ENCODE assay signal across 24 cellular contexts in genomic region chr1:228930479-228930957, GRCh38.
A peak's percentile ranks its signal among the peaks of the same experiment; 100 is the strongest.
DNase-seq lines count a peak whose midpoint lies in the region; ATAC-seq, FAIRE-seq and TF ChIP-seq lines count a peak whose summit lies in the region.
"Had no signal": no experiment of that assay in that cellular context is flagged by ENCODE, and none has a peak within 500 bp of the region (broad histone marks: within the 10 kb centered on the region; RNA-seq: fewer than 3 reads in every experiment).

No MANE protein-coding gene starts in this region.

- H3K36me3 ChIP-seq in mammary epithelial cell (ENCODE audit: insufficient read depth, low read length) (no peaks in the 10 kb centered on the region), bronchial epithelial cell (ENCODE audit: control insufficient read depth, insufficient read depth, low read length) (no peaks in the 10 kb centered on the region), lower lobe of right lung (no peaks in the 10 kb centered on the region), upper lobe of right lung (no peaks in the 10 kb centered on the region), H7 (replicated peaks; ENCODE audit: control insufficient read depth, insufficient read depth, low read length) (no peaks in the 10 kb centered on the region)
- H3K36me3 ChIP-seq: ascending aorta, Peyer's patch, suprapubic skin had no signal

- H4K20me1 ChIP-seq in mammary epithelial cell (ENCODE audit: insufficient read depth, low read length): no peaks in the 10 kb centered on the region

- 22% methylated on average over 7 of the region's 10 CpGs for WGBS in mammary epithelial cell (ENCODE audit: low coverage, missing lambda C conversion rate)

- H3K27ac ChIP-seq in mammary epithelial cell (ENCODE audit: insufficient read depth, low read depth, low read length) (no peak overlapping the region), lower lobe of right lung (no peak overlapping the region), upper lobe of right lung (peak overlapping the region; percentile 2)
- H3K27ac ChIP-seq: A549, ascending aorta, suprapubic skin had no signal

- no peak overlapping the region for H2AFZ ChIP-seq in mammary epithelial cell (ENCODE audit: low read depth, low read length)

- H3K9me3 ChIP-seq in mammary epithelial cell (replicated peaks; ENCODE audit: insufficient read depth, low read length) (no peaks in the 10 kb centered on the region), lower lobe of right lung (no peaks in the 10 kb centered on the region), upper lobe of right lung (no peaks in the 10 kb centered on the region)
- H3K9me3 ChIP-seq: Peyer's patch, suprapubic skin had no signal

- CTCF ChIA-PET in mammary epithelial cell (lab: Charles Lee; ENCODE audit: low non-redundant PET): no interaction called here

- no peak overlapping the region for H3K9ac ChIP-seq in mammary epithelial cell (ENCODE audit: insufficient read depth, low read length)

- peaks cover 2% of the 10 kb centered on the region for H3K27me3 ChIP-seq in mammary epithelial cell (ENCODE audit: insufficient read depth, low read length)
- H3K27me3 ChIP-seq in bronchial epithelial cell (ENCODE audit: control insufficient read depth, insufficient read depth, low read length): no peaks in the 10 kb centered on the region
- no peaks in the 10 kb centered on the region for H3K27me3 ChIP-seq in lower lobe of right lung (ENCODE audit: low read depth)
- H3K27me3 ChIP-seq in upper lobe of right lung: no peaks in the 10 kb centered on the region
- no peaks in the 10 kb centered on the region for H3K27me3 ChIP-seq in H7 (ENCODE audit: control insufficient read depth, insufficient read depth, low read length)
- H3K27me3 ChIP-seq: ascending aorta, Peyer's patch, suprapubic skin had no signal

- intact Hi-C loops in mammary epithelial cell (cut with micrococcal nuclease) (no loop called here), lower lobe of right lung (cut with DNase I) (no loop called here), upper lobe of right lung (cut with DNase I) (no loop called here)

- TF ChIP-seq CTCF in mammary epithelial cell (conservative IDR thresholded peaks at IDR 0.05 in 1 of 2, IDR thresholded peaks at IDR 0.05 in 1 of 2; ENCODE audit: extremely low read depth in 1 of 2, insufficient read depth in 1 of 2, low read depth in 1 of 2, low read length in 2 of 2): no peak
- no peak for TF ChIP-seq CTCF in bronchial epithelial cell (IDR thresholded peaks at IDR 0.05; ENCODE audit: insufficient read depth, low read length, severe bottlenecking)
- no peak for TF ChIP-seq CTCF in lower lobe of right lung (IDR thresholded peaks at IDR 0.05)
- TF ChIP-seq CTCF in upper lobe of right lung (IDR thresholded peaks at IDR 0.05): no peak

- FAIRE-seq in bronchial epithelial cell (lab: Jason Lieb, UNC) (no peak), GM19239 (lab: Jason Lieb, UNC) (no peak)
- FAIRE-seq: A549, colon, GM12878 had no signal

- ATAC-seq in lower lobe of right lung (peak; percentile 72 to 81), upper lobe of right lung (peak; percentile 75)
- ATAC-seq: A549; GM12878; left lobe of liver; naive thymus-derived CD8-positive, alpha-beta T cell had no signal

- H3K4me1 ChIP-seq in mammary epithelial cell (ENCODE audit: insufficient read depth, low read length) (no peaks in the 10 kb centered on the region), lower lobe of right lung (peaks cover 5% of the 10 kb centered on the region), upper lobe of right lung (peaks cover under 1% of the 10 kb centered on the region)
- H3K4me1 ChIP-seq: ascending aorta, suprapubic skin had no signal

- H3K4me3 ChIP-seq in mammary epithelial cell (replicated peaks in 1 of 3; ENCODE audit: insufficient read depth in 1 of 3, low read depth in 2 of 3, low read length in 3 of 3) (no peak overlapping the region), bronchial epithelial cell (ENCODE audit: low read depth, low read length) (no peak overlapping the region), lower lobe of right lung (no peak overlapping the region), upper lobe of right lung (no peak overlapping the region), H7 (ENCODE audit: insufficient read depth, low read depth, low read length) (no peak overlapping the region)
- H3K4me3 ChIP-seq: A549, ascending aorta, GM12878, Peyer's patch, suprapubic skin had no signal

- in situ Hi-C loops in T47D (cut with HindIII; ENCODE audit: low pct_unique_long_range_greater_than_20kb, low sequenced_read_pairs): no loop called here
- in situ Hi-C loops in mammary epithelial cell (cut with MboI; ENCODE audit: low sequenced_read_pairs in 2 of 2): no loop called here

- DNase-seq in T47D (ENCODE audit: low read depth in 1 of 2, low spot score in 1 of 2): peak; percentile 43 to 76
- no peak for DNase-seq in mammary epithelial cell
- DNase-seq in bronchial epithelial cell (ENCODE audit: low read depth): peak; percentile 13
- no peak for DNase-seq in lower lobe of right lung
- DNase-seq in upper lobe of right lung: no peak
- DNase-seq in H7: no peak
- no peak for DNase-seq in GM19239 (ENCODE audit: insufficient read length, low spot score)
- DNase-seq in GM19238 (ENCODE audit: insufficient read length, low spot score): no peak
- DNase-seq: activated CD4-positive, alpha-beta T cell treated with anti-CD3 and anti-CD28 coated beads, Interleukin-2, amount 50 U/mL, for 1 hour; activated naive CD4-positive, alpha-beta T cell treated with anti-CD3 and anti-CD28 coated beads for 36 hours; activated T-cell treated with anti-CD3 and anti-CD28 coated beads, Interleukin-2, amount 50 U/mL, for 1 hour; C1 segment of cervical spinal cord; foreskin fibroblast; GF-D8; naive thymus-derived CD8-positive, alpha-beta T cell; NCI-H1417; Peyer's patch; posterior cingulate gyrus had no signal

- dilution Hi-C loops in mammary epithelial cell (cut with HindIII; ENCODE audit: low sequenced_read_pairs): no loop called here

- H3K4me2 ChIP-seq in mammary epithelial cell (ENCODE audit: insufficient read depth, low read depth, low read length): no peak overlapping the region
- H3K4me2 ChIP-seq: A549 had no signal

- no TSS peak for BruUV-seq in mammary epithelial cell (replicated peaks; lab: Mats Ljungman, UMichigan)

- H3K79me2 ChIP-seq in mammary epithelial cell (ENCODE audit: insufficient read depth, low read length): no peaks in the 10 kb centered on the region

Comparison
In these comparisons a context has a peak if more than half of its experiments do, and no peak if none do; other contexts are left out.
1. DNase-seq: peak in T47D (2 of 2) and bronchial epithelial cell (single experiment); none in mammary epithelial cell (single experiment), lower lobe of right lung (single experiment), upper lobe of right lung (single experiment), H7 (single experiment), GM19239 (single experiment) and GM19238 (single experiment).